In genomic region chr15:38707802-38708671, GRCh38 we compare ENCODE assay signal across 8 cellular contexts.
DNase-seq lines count a peak whose midpoint lies in the region; ATAC-seq and TF ChIP-seq lines count a peak whose summit lies in the region.

No MANE protein-coding gene starts in this region.

- POLR2A ChIA-PET in BJ (lab: Charles Lee), result interaction anchor here (0.6 kb wide), 1 partner anchor 790 kb away, joined by 3 read pairs; no protein-coding TSS in a partner anchor
- POLR2A ChIA-PET in activated CD8-positive, alpha-beta T cell treated with anti-CD3 and anti-CD28 coated beads for 36 hours (lab: Charles Lee), result interaction anchor here (0.9 to 1.1 kb wide), 2 partner anchors 10 to 263 kb away, joined by 3 read pairs; no protein-coding TSS in a partner anchor

- H3K79me1 ChIP-seq in trophoblast cell (ENCODE audit: low read length), result peaks cover 2% of the 10 kb centered on the region

- H3K4me1 ChIP-seq in trophoblast cell (ENCODE audit: control insufficient read depth in 1 of 2, insufficient read depth in 2 of 2, low read length in 2 of 2), result no peaks in the 10 kb centered on the region

- DNase-seq in BJ (ENCODE audit: low read depth) (no peak), NCI-H1694 treated with DMSO at 0.1 percent for 48 hours (lab: John Stamatoyannopoulos, UW) (peak; percentile 48), glomerular visceral epithelial cell (ENCODE audit: extremely low spot score) (peak; percentile 72), trophoblast cell (peak; percentile 40 to 78), DMS79 treated with DMSO at 0.1 percent for 48 hours (lab: John Stamatoyannopoulos, UW) (no peak)
- DNase-seq in activated CD8-positive, alpha-beta T cell treated with anti-CD3 and anti-CD28 coated beads for 36 hours, result peak; percentile 52

- no peaks in the 10 kb centered on the region for H3K9me3 Mint-ChIP-seq in activated CD8-positive, alpha-beta T cell treated with anti-CD3 and anti-CD28 coated beads for 36 hours

- no peak overlapping the region for H2AK5ac ChIP-seq in trophoblast cell (ENCODE audit: low read length)

- H3K27me3 Mint-ChIP-seq in activated CD8-positive, alpha-beta T cell treated with anti-CD3 and anti-CD28 coated beads for 36 hours, result peaks cover 6% of the 10 kb centered on the region

- H4K12ac ChIP-seq in trophoblast cell (ENCODE audit: low read depth, low read length), result no peak overlapping the region

- H3K14ac ChIP-seq in trophoblast cell (ENCODE audit: low read length), result no peak overlapping the region

- H3K4me2 ChIP-seq in trophoblast cell (ENCODE audit: low read length), result no peak overlapping the region

- H3K18ac ChIP-seq in trophoblast cell (ENCODE audit: low read length), result no peak overlapping the region

- H3K36me3 ChIP-seq in BJ (ENCODE audit: control insufficient read depth, insufficient read depth, low read length), result no peaks in the 10 kb centered on the region
- H3K36me3 ChIP-seq in trophoblast cell (ENCODE audit: control insufficient read depth in 1 of 2, insufficient read depth in 2 of 2, low read length in 2 of 2), result no peaks in the 10 kb centered on the region

- intact Hi-C loops in activated CD8-positive, alpha-beta T cell treated with anti-CD3 and anti-CD28 coated beads for 36 hours (cut with micrococcal nuclease), result no loop called here

- no peak overlapping the region for H3K23ac ChIP-seq in trophoblast cell (ENCODE audit: low read length)

- TF ChIP-seq CTCF in BJ (IDR thresholded peaks at IDR 0.05; ENCODE audit: insufficient read depth, low read depth, low read length) (peak; percentile 70), GM12875 (IDR thresholded peaks at IDR 0.05; ENCODE audit: borderline replicate concordance, insufficient read depth, low read depth, low read length) (peak; percentile 56; the same call in 1 of the 2 replicates)
- peak; percentile 92 for TF ChIP-seq CTCF in activated CD8-positive, alpha-beta T cell treated with anti-CD3 and anti-CD28 coated beads for 36 hours (IDR thresholded peaks at IDR 0.05)

- ATAC-seq in HG02642 (IDR thresholded peaks at IDR 0.05; ENCODE audit: poor library complexity, unreplicated experiment), result peak; percentile 83
- peak; percentile 91 for ATAC-seq in activated CD8-positive, alpha-beta T cell treated with anti-CD3 and anti-CD28 coated beads for 36 hours

- H3K79me2 ChIP-seq in trophoblast cell (ENCODE audit: control insufficient read depth, insufficient read depth, low read length, poor library complexity), result no peaks in the 10 kb centered on the region

- no peaks in the 10 kb centered on the region for H3K9me3 ChIP-seq in trophoblast cell (ENCODE audit: insufficient read depth, low read depth, low read length)

- H3K4me3 ChIP-seq in BJ (ENCODE audit: low read depth, low read length) (no peak overlapping the region), GM12875 (ENCODE audit: low read depth, low read length) (no peak overlapping the region), trophoblast cell (ENCODE audit: low read depth, low read length) (no peak overlapping the region)

- no peak overlapping the region for H4K91ac ChIP-seq in trophoblast cell (ENCODE audit: low read depth, low read length)

- no peak overlapping the region for H3K27ac Mint-ChIP-seq in activated CD8-positive, alpha-beta T cell treated with anti-CD3 and anti-CD28 coated beads for 36 hours

- no peak overlapping the region for H4K8ac ChIP-seq in trophoblast cell (ENCODE audit: low read depth, low read length)

- CTCF ChIA-PET in BJ (lab: Yijun Ruan, JAX), result interaction anchor here (0.6 to 2.1 kb wide), 19 partner anchors 10 to 655 kb away, joined by 3 to 12 read pairs (median 4); no protein-coding TSS in a partner anchor
- CTCF ChIA-PET in activated CD8-positive, alpha-beta T cell treated with anti-CD3 and anti-CD28 coated beads for 36 hours (lab: Charles Lee), result interaction anchor here (0.6 to 15.3 kb wide), 40 partner anchors 10 to 1049 kb away, joined by 3 to 225 read pairs (median 4); partner anchors contain the start of genes RASGRP1 and THBS1

- no peak overlapping the region for H3K4ac ChIP-seq in trophoblast cell (ENCODE audit: low read depth, low read length)

- H3K27ac ChIP-seq in trophoblast cell (ENCODE audit: low read depth, low read length), result no peak overlapping the region

- H3K36me3 Mint-ChIP-seq in activated CD8-positive, alpha-beta T cell treated with anti-CD3 and anti-CD28 coated beads for 36 hours (ENCODE audit: low read depth), result no peaks in the 10 kb centered on the region

- H3K27me3 ChIP-seq in BJ (ENCODE audit: control insufficient read depth, insufficient read depth, low read length) (no peaks in the 10 kb centered on the region), trophoblast cell (ENCODE audit: insufficient read depth, low read length) (no peaks in the 10 kb centered on the region)

- no CpG with 5 or more reads among the region's 8 CpGs for WGBS in trophoblast cell (ENCODE audit: extremely low coverage, insufficient coverage, insufficient read length)

- no peak overlapping the region for H3K4me3 Mint-ChIP-seq in activated CD8-positive, alpha-beta T cell treated with anti-CD3 and anti-CD28 coated beads for 36 hours

- no peak overlapping the region for H2BK120ac ChIP-seq in trophoblast cell (ENCODE audit: insufficient read depth, low read length, poor library complexity)

- no peak overlapping the region for H3K9ac ChIP-seq in trophoblast cell (ENCODE audit: low read length)

- no peak overlapping the region for H2AFZ ChIP-seq in trophoblast cell (ENCODE audit: insufficient read depth, low read length, poor library complexity)

- no peak overlapping the region for H2BK12ac ChIP-seq in trophoblast cell (ENCODE audit: low read length)

- no peak overlapping the region for H2BK5ac ChIP-seq in trophoblast cell (ENCODE audit: low read depth, low read length, poor library complexity)

- peaks cover 10% of the 10 kb centered on the region for H3K4me1 Mint-ChIP-seq in activated CD8-positive, alpha-beta T cell treated with anti-CD3 and anti-CD28 coated beads for 36 hours (ENCODE audit: low read depth)

Comparison
In these comparisons a context has a peak if more than half of its experiments do, and no peak if none do; other contexts are left out.
1. DNase-seq: peak in NCI-H1694 treated with DMSO at 0.1 percent for 48 hours (single experiment), activated CD8-positive, alpha-beta T cell treated with anti-CD3 and anti-CD28 coated beads for 36 hours (single experiment), glomerular visceral epithelial cell (single experiment) and trophoblast cell (2 of 2); none in BJ (single experiment) and DMS79 treated with DMSO at 0.1 percent for 48 hours (single experiment).
2. Peak in every context shown above with its lines, with median percentiles within 50 percentile points of each other: CTCF ChIP-seq.